17 cellular contexts compared by ENCODE assay signal in the genomic region with DNA sequence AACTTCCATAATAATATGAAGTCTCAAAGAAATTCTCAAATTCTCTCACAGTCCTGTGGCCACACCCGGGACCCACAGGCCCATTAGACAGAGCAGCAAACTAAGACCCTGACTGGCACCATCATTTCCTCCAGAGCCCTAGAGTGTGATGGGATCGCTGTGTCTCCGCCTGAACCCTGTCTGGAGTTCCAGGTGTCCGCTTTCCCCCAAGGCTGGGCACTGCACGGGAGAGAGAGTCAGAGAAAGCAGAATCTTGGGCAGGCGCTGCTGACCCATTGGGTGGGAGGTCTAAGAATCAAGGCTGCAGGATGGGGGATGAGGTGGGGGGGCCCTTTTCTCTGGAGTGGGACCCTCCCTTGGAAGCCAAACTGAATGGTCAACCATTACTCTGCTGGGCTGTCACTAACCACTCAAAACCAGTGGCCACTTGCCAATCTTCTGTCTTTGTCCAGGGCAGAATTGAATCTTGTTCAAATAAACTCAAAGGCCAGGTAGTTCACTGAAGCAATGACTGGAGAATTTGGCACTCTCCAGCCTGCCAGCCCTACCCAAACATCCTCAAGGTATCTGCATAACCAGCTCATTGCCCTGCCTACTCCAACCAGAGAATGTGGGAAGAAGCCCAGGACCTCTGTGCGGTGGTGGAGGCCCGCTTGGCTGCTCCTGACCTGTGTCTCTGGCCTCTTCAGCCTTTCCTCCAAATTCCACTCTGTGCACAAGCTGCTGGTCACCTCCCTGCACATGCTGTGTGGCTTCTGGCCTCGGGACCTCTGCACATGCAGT.
DNase-seq lines count a peak whose midpoint lies in the region; ATAC-seq, FAIRE-seq and TF ChIP-seq lines count a peak whose summit lies in the region.
"Had no signal": no experiment of that assay in that cellular context is flagged by ENCODE, and none has a peak within 500 bp of the region (broad histone marks: within the 10 kb centered on the region; RNA-seq: fewer than 3 reads in every experiment).

No MANE protein-coding gene starts in this region.

- H2BK120ac ChIP-seq in IMR-90 (ENCODE audit: low read depth, low read length): peak overlapping the region; percentile 49; the same call in 1 of the 2 replicates

- H3K4ac ChIP-seq in IMR-90 (ENCODE audit: low read depth, low read length): peak overlapping the region; percentile 43

- no peak overlapping the region for H3K23ac ChIP-seq in IMR-90 (ENCODE audit: low read depth, low read length)

- in situ Hi-C loops in IMR-90 (cut with MboI; ENCODE audit: low sequenced_read_pairs) (no loop called here), K562 (cut with MboI) (no loop called here), HepG2 (cut with HindIII; ENCODE audit: extremely low pct_ligation_motif_present, low pct_unique_long_range_greater_than_20kb) (no loop called here)

- H3K9me3 ChIP-seq in IMR-90 (ENCODE audit: control insufficient read depth, insufficient read depth, low read length) (no peaks in the 10 kb centered on the region), K562 (replicated peaks; ENCODE audit: control insufficient read depth, insufficient read depth, low read depth, low read length) (peaks cover 4% of the 10 kb centered on the region), HepG2 (ENCODE audit: low read length) (peaks cover 7% of the 10 kb centered on the region; the same call in 1 of the 2 replicates), sigmoid colon (no peaks in the 10 kb centered on the region)

- H3K9ac ChIP-seq in IMR-90 (ENCODE audit: low read depth, low read length): no peak overlapping the region
- no peak overlapping the region for H3K9ac ChIP-seq in K562 (ENCODE audit: insufficient read depth in 1 of 2, low read depth in 2 of 2, low read length in 2 of 2)
- no peak overlapping the region for H3K9ac ChIP-seq in HepG2 (ENCODE audit: insufficient read depth, low read depth, low read length)

- H3K4me2 ChIP-seq in IMR-90 (ENCODE audit: low read depth, low read length) (no peak overlapping the region), K562 (ENCODE audit: insufficient read depth, low read length) (no peak overlapping the region), HepG2 (ENCODE audit: low read depth, low read length) (peak overlapping the region; percentile 55)

- FAIRE-seq in K562 (lab: Jason Lieb, UNC) (no peak), HepG2 (lab: Jason Lieb, UNC) (peak; percentile 4)
- FAIRE-seq: astrocyte, endothelial cell of umbilical vein, frontal cortex had no signal

- dilution Hi-C loops in IMR-90 (cut with HindIII; ENCODE audit: low sequenced_read_pairs, unreplicated experiment): no loop called here

- 100% methylated on average over 2 of the region's 9 CpGs; no CpG with 5 or more reads in 1 of the 2 experiments for WGBS in IMR-90 (ENCODE audit: extremely low coverage in 2 of 2, insufficient read length in 1 of 2), 2 experiments
- WGBS in K562 (ENCODE audit: insufficient coverage, low coverage, missing lambda C conversion rate): 51% methylated on average over 9 of the region's 9 CpGs
- 43% methylated on average over 9 of the region's 9 CpGs for WGBS in HepG2 (ENCODE audit: low lambda C conversion rate)
- 80 to 92% methylated on average over 9 of the region's 9 CpGs for WGBS in sigmoid colon, 2 donors

- no peak overlapping the region for H4K5ac ChIP-seq in IMR-90 (ENCODE audit: low read depth, low read length)

- ATAC-seq in IMR-90 (ENCODE audit: low read depth): no peak
- no peak for ATAC-seq in K562
- ATAC-seq in HepG2: peak; percentile 65
- ATAC-seq in HG02973 (IDR thresholded peaks at IDR 0.05; ENCODE audit: unreplicated experiment): no peak

- no peak overlapping the region for H2BK5ac ChIP-seq in IMR-90 (ENCODE audit: low read depth, low read length, poor library complexity, severe bottlenecking)

- no peak for TF ChIP-seq POLR2A in IMR-90 (IDR thresholded peaks at IDR 0.05; ENCODE audit: low read depth, low read length)
- no peak for TF ChIP-seq POLR2A in K562 (conservative IDR thresholded peaks at IDR 0.05)
- TF ChIP-seq POLR2A in HepG2 (IDR thresholded peaks at IDR 0.05; ENCODE audit: insufficient read depth in 1 of 2, low read depth in 2 of 2, low read length in 2 of 2): no peak
- TF ChIP-seq POLR2A in sigmoid colon (IDR thresholded peaks at IDR 0.05): no peak

- H2BK20ac ChIP-seq in IMR-90 (ENCODE audit: low read depth, low read length): peak overlapping the region; percentile 68

- H3K14ac ChIP-seq in IMR-90 (replicated peaks; ENCODE audit: low read depth, low read length): no peak overlapping the region; the same call in 1 of the 2 replicates

- H3K4me1 ChIP-seq in IMR-90 (ENCODE audit: control insufficient read depth, insufficient read depth, low read length) (peaks cover 10% of the 10 kb centered on the region), K562 (replicated peaks in 1 of 2; ENCODE audit: control insufficient read depth in 2 of 2, insufficient read depth in 2 of 2, low read length in 2 of 2) (peaks cover 0 to 3% of the 10 kb centered on the region in 2 experiments; a peak in 1 of 5 replicates), HepG2 (ENCODE audit: insufficient read depth, low read length) (peaks cover 72% of the 10 kb centered on the region), sigmoid colon (no peaks in the 10 kb centered on the region)

- H2AFZ ChIP-seq in IMR-90 (replicated peaks; ENCODE audit: low read length, poor library complexity): peak overlapping the region; percentile 43
- no peak overlapping the region for H2AFZ ChIP-seq in K562 (ENCODE audit: low read depth, low read length)
- no peak overlapping the region for H2AFZ ChIP-seq in HepG2 (ENCODE audit: low read length)

- H3K79me1 ChIP-seq in IMR-90 (ENCODE audit: low read depth in 1 of 2, low read length in 2 of 2): no peaks in the 10 kb centered on the region

- H3K27me3 ChIP-seq in IMR-90 (ENCODE audit: control insufficient read depth, insufficient read depth, low read length): no peaks in the 10 kb centered on the region
- no peaks in the 10 kb centered on the region for H3K27me3 ChIP-seq in K562 (ENCODE audit: control insufficient read depth in 2 of 2, insufficient read depth in 2 of 2, low read length in 2 of 2)
- H3K27me3 ChIP-seq in HepG2 (ENCODE audit: control insufficient read depth in 1 of 2, insufficient read depth in 2 of 2, low read length in 2 of 2): peaks cover 0 to 15% of the 10 kb centered on the region in 2 experiments; a peak in 2 of 5 replicates
- H3K27me3 ChIP-seq in sigmoid colon: no peaks in the 10 kb centered on the region

- H3K4me3 ChIP-seq in IMR-90 (ENCODE audit: insufficient read depth, low read depth, low read length): no peak overlapping the region
- no peak overlapping the region for H3K4me3 ChIP-seq in K562
- peak overlapping the region in 1 of 3 experiments; percentile 8; a peak in 1 of 6 replicates for H3K4me3 ChIP-seq in HepG2 (replicated peaks in 1 of 3; ENCODE audit: insufficient read depth in 1 of 3, low read depth in 2 of 3, low read length in 3 of 3)
- H3K4me3 ChIP-seq in sigmoid colon: no peak overlapping the region
- H3K4me3 ChIP-seq: coronary artery had no signal

- H4K20me1 ChIP-seq in IMR-90 (ENCODE audit: insufficient read depth, low read length) (no peaks in the 10 kb centered on the region), K562 (replicated peaks; ENCODE audit: control insufficient read depth, insufficient read depth, low read length) (no peaks in the 10 kb centered on the region), HepG2 (ENCODE audit: insufficient read depth, low read length) (no peaks in the 10 kb centered on the region)

- H2BK15ac ChIP-seq in IMR-90 (ENCODE audit: low read depth, low read length): no peak overlapping the region; the same call in 1 of the 3 replicates

- H3K9me1 ChIP-seq in IMR-90 (ENCODE audit: insufficient read depth, low read length): 0 out of 2 replicates have a peak, but pooled peaks cover 6% of the 10 kb centered on the region
- peaks cover 4% of the 10 kb centered on the region for H3K9me1 ChIP-seq in K562 (ENCODE audit: control insufficient read depth, insufficient read depth, low read length)

- H2AK9ac ChIP-seq in IMR-90 (replicated peaks; ENCODE audit: low read depth, low read length, poor library complexity): no peak overlapping the region

- no peak for TF ChIP-seq EP300 in K562 (IDR thresholded peaks at IDR 0.05; ENCODE audit: low read length)
- 0 out of 4 replicates have a peak, but pooled peaks of 1 of the 2 experiments have one; percentile 29 for TF ChIP-seq EP300 in HepG2 (IDR thresholded peaks at IDR 0.05; ENCODE audit: low read depth in 2 of 2, low read length in 2 of 2)
- TF ChIP-seq EP300 in HepG2 (CRISPR knock-in tag; IDR thresholded peaks at IDR 0.05; ENCODE audit: borderline replicate concordance): no peak
- TF ChIP-seq EP300 in sigmoid colon (IDR thresholded peaks at IDR 0.05): no peak

- H4K8ac ChIP-seq in IMR-90 (ENCODE audit: low read depth in 2 of 2, low read length in 2 of 2): no peak overlapping the region

- H3K18ac ChIP-seq in IMR-90 (ENCODE audit: low read depth, low read length): no peak overlapping the region

- no peak for DNase-seq in IMR-90
- DNase-seq in K562 (ENCODE audit: extremely low read depth in 1 of 4, low spot score in 3 of 4): no peak
- peak; percentile 83 for DNase-seq in HepG2 (ENCODE audit: low spot score)
- peak; percentile 57 for DNase-seq in sigmoid colon
- no peak for DNase-seq in OCI-M1 (lab: John Stamatoyannopoulos, UW)
- DNase-seq in medulla oblongata (ENCODE audit: extremely low spot score): no peak
- DNase-seq in GM19240 (ENCODE audit: insufficient read length, low spot score): no peak
- DNase-seq: activated naive CD4-positive, alpha-beta T cell; activated T-cell treated with anti-CD3 and anti-CD28 coated beads for 4 hours; NCI-H1092; NCI-H774; retina had no signal

- H3K27ac ChIP-seq in IMR-90 (ENCODE audit: insufficient read depth, low read length) (no peak overlapping the region), K562 (ENCODE audit: extremely low read depth, low read depth, low read length) (no peak overlapping the region), HepG2 (ENCODE audit: extremely low read length, insufficient read depth, low read length) (no peak overlapping the region), sigmoid colon (no peak overlapping the region)
- H3K27ac ChIP-seq: coronary artery had no signal

- no peak for TF ChIP-seq CTCF in IMR-90 (conservative IDR thresholded peaks at IDR 0.05; ENCODE audit: low read depth, low read length)
- TF ChIP-seq CTCF in K562 (IDR thresholded peaks at IDR 0.05 in 2 of 3, conservative IDR thresholded peaks at IDR 0.05 in 1 of 3; ENCODE audit: insufficient read depth in 2 of 3, low read depth in 1 of 3, low read length in 3 of 3): no peak
- 0 out of 2 replicates have a peak, but pooled peaks have one; percentile 7 for TF ChIP-seq CTCF in HepG2 (CRISPR knock-in tag; IDR thresholded peaks at IDR 0.05)
- TF ChIP-seq CTCF in sigmoid colon (IDR thresholded peaks at IDR 0.05): no peak

- TF ChIP-seq RAD21 in IMR-90 (IDR thresholded peaks at IDR 0.05; ENCODE audit: low read length) (no peak), K562 (CRISPR knock-in tag; conservative IDR thresholded peaks at IDR 0.05 in 1 of 2, IDR thresholded peaks at IDR 0.05 in 1 of 2) (no peak), HepG2 (CRISPR knock-in tag; IDR thresholded peaks at IDR 0.05) (no peak)

- peak overlapping the region; percentile 20 for H2AK5ac ChIP-seq in IMR-90 (ENCODE audit: low read depth, low read length)

- CTCF ChIA-PET in IMR-90 (lab: Yijun Ruan, JAX): no interaction called here
- CTCF ChIA-PET in K562 (lab: Yijun Ruan, JAX; ENCODE audit: low intra/inter-chr PET ratio): no interaction called here
- CTCF ChIA-PET in HepG2 (lab: Yijun Ruan, JAX; ENCODE audit: low intra/inter-chr PET ratio, low total read pairs): no interaction called here

- POLR2A ChIA-PET in IMR-90 (lab: Charles Lee; ENCODE audit: unreplicated experiment): no interaction called here
- POLR2A ChIA-PET in K562 (lab: Yijun Ruan, JAX): interaction anchor here (0.7 kb wide), 1 partner anchor 74 kb away, joined by 3 read pairs; no protein-coding TSS in a partner anchor
- POLR2A ChIA-PET in HepG2 (lab: Yijun Ruan, JAX): interaction anchor here (0.8 to 3.1 kb wide), 4 partner anchors 10 to 27 kb away, joined by 4 to 22 read pairs (median 6); no protein-coding TSS in a partner anchor

- no peaks in the 10 kb centered on the region for H3K79me2 ChIP-seq in K562 (ENCODE audit: control insufficient read depth, insufficient read depth, low read length)
- no peaks in the 10 kb centered on the region for H3K79me2 ChIP-seq in HepG2 (ENCODE audit: insufficient read depth, low read length)

- H4K91ac ChIP-seq in IMR-90 (ENCODE audit: insufficient read depth, low read depth, low read length): 0 out of 2 replicates have a peak overlapping the region, but pooled peaks have one; percentile 12

- BruUV-seq in IMR-90 (replicated peaks; lab: Mats Ljungman, UMichigan) (no TSS peak), K562 (replicated peaks; lab: Mats Ljungman, UMichigan) (no TSS peak), HepG2 (replicated peaks; lab: Mats Ljungman, UMichigan) (no TSS peak)

- intact Hi-C loops in IMR-90 (cut with micrococcal nuclease): no loop called here
- intact Hi-C loops in K562 (cut with micrococcal nuclease): no loop called here
- intact Hi-C loops in HepG2 (cut with micrococcal nuclease; ENCODE audit: unreplicated experiment): loop anchor here (5.0 kb wide), 1 partner anchor 39 kb away; no protein-coding TSS in a partner anchor
- intact Hi-C loops in sigmoid colon (cut with DNase I): no loop called here

- H3K36me3 ChIP-seq in IMR-90 (ENCODE audit: control insufficient read depth, insufficient read depth, low read length): no peaks in the 10 kb centered on the region
- H3K36me3 ChIP-seq in K562 (ENCODE audit: control insufficient read depth, insufficient read depth, low read length): no peaks in the 10 kb centered on the region
- no peaks in the 10 kb centered on the region for H3K36me3 ChIP-seq in HepG2 (replicated peaks in 1 of 2; ENCODE audit: control insufficient read depth in 1 of 2, insufficient read depth in 2 of 2, low read length in 2 of 2)
- no peaks in the 10 kb centered on the region for H3K36me3 ChIP-seq in sigmoid colon

- H3K56ac ChIP-seq in IMR-90 (ENCODE audit: extremely low read depth, insufficient read depth, low read length): no peak overlapping the region

Comparison
In these comparisons a context has a peak if more than half of its experiments do, and no peak if none do; other contexts are left out.
1. DNase-seq: peak in HepG2 (single experiment) and sigmoid colon (single experiment); none in IMR-90 (single experiment), K562 (0 of 4), OCI-M1 (single experiment), medulla oblongata (single experiment) and GM19240 (single experiment).